15 cellular contexts compared by ENCODE assay signal in the genomic region with DNA sequence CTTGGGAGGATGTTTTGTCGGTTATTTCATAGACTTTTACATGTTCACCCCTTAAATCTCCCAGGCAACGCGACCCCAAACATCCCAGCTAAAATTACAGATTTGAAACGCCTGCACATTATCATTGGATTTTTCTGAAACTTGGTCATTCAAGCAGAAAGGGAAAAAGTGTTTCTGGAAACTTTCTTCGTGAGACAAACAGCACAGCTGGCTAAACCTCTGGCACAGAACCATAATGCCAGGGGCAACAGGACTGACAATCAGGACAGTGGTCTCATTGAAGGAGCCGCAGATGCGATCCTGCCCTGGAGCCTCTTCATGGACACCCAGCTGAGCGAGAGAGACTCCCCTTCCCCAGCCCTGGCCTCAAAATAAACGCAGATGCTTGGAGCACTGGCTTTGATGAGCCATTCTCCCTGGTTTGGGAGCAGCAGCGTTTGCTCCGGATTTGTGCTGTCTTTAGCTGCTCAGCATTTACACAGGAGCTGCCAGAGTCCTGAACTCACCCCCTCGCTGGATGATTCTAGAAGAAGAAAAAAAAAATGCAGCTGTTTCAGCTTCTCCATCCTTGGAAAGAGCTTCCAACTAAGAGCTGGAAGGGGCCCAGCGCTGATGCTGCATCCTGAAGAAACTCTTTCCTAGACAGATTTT. TPM values are rescaled to one million over a fixed set of nuclear protein-coding genes. Genes with fewer than 3 reads are reported as not detected.
DNase-seq lines count a peak whose midpoint lies in the region; ATAC-seq and TF ChIP-seq lines count a peak whose summit lies in the region.
"Had no signal": no experiment of that assay in that cellular context is flagged by ENCODE, and none has a peak within 500 bp of the region (broad histone marks: within the 10 kb centered on the region; RNA-seq: fewer than 3 reads in every experiment).

No MANE protein-coding gene starts in this region.

- TF ChIP-seq POLR2A in ovary (IDR thresholded peaks at IDR 0.05) (no peak), uterus (IDR thresholded peaks at IDR 0.05) (no peak)

- H3K27ac ChIP-seq in heart right ventricle (peak overlapping the region in 6 of 10 donors; percentile 25 to 79 (median 68)), ovary (peak overlapping the region; percentile 72 to 78), uterus (peak overlapping the region; percentile 85 to 86)

- ATAC-seq in Right ventricle myocardium inferior (peak; percentile 84), heart right ventricle (peak in 7 of 8 donors; percentile 78 to 91 (median 87))
- ATAC-seq: activated CD8-positive, alpha-beta T cell treated with anti-CD3 and anti-CD28 coated beads, Interleukin-2, amount 10 ng/mL, durations not matched to agents 7 days and 5 days; K562; left lobe of liver; stimulated activated memory B cell treated with anti-CD40 and anti-IgM and Interleukin-4, amounts not matched to agents 10 μg/mL and 1 μg/mL and 100 μg/mL, for 72 hours had no signal

- intact Hi-C loops in Right ventricle myocardium inferior (cut with DNase I), result no loop called here
- intact Hi-C loops in cardiac septum (cut with DNase I), result no loop called here
- intact Hi-C loops in heart right ventricle (cut with DNase I), result no loop called here
- intact Hi-C loops in ovary (cut with DNase I), result no loop called here
- intact Hi-C loops in uterus (cut with DNase I; ENCODE audit: low total_unique reads), result no loop called here

- H3K4me3 ChIP-seq in heart right ventricle (no peak overlapping the region), ovary (no peak overlapping the region), uterus (no peak overlapping the region)
- H3K4me3 ChIP-seq: K562 had no signal

- CTCF ChIA-PET in HEK293T (lab: Yijun Ruan, JAX), result interaction anchor here (0.6 to 0.7 kb wide), 3 partner anchors 15 to 663 kb away, joined by 3 to 8 read pairs (median 4); no protein-coding TSS in a partner anchor

- DNase-seq in Right ventricle myocardium inferior (ENCODE audit: missing footprints) (peak; percentile 72), cardiac septum (ENCODE audit: low spot score) (no peak), heart right ventricle (peak; percentile 38 to 73), ovary (peak; percentile 81 to 89 (median 84)), uterus (peak; percentile 86 to 87), T-helper 1 cell (no peak), ureter (ENCODE audit: low spot score) (no peak), HEK293T (ENCODE audit: extremely low spot score) (no peak)
- DNase-seq: activated CD8-positive, alpha-beta T cell treated with anti-CD3 and anti-CD28 coated beads, Interleukin-2, amount 10 ng/mL, durations not matched to agents 7 days and 5 days; activated naive CD8-positive, alpha-beta T cell treated with anti-CD3 and anti-CD28 coated beads for 36 hours; DMS79; NCI-H510A had no signal

- POLR2A ChIA-PET in HEK293T (lab: Yijun Ruan, JAX), result no interaction called here

- H3K4me1 ChIP-seq in heart right ventricle, result peaks cover 0 to 45% (median 2%) of the 10 kb centered on the region in 9 donors
- peaks cover 16% of the 10 kb centered on the region for H3K4me1 ChIP-seq in ovary (ENCODE audit: insufficient read depth)
- H3K4me1 ChIP-seq in uterus, result peaks cover 3 to 4% of the 10 kb centered on the region in 2 donors

- H3K9me3 ChIP-seq in heart right ventricle (no peaks in the 10 kb centered on the region), ovary (no peaks in the 10 kb centered on the region), uterus (no peaks in the 10 kb centered on the region)

- H3K27me3 ChIP-seq in heart right ventricle (no peaks in the 10 kb centered on the region), ovary (no peaks in the 10 kb centered on the region), uterus (no peaks in the 10 kb centered on the region)

- 48 to 54% methylated on average over 13 of the region's 13 CpGs for WGBS in heart right ventricle, 2 donors
- 6 to 16% (median 8%) methylated on average over 13 of the region's 13 CpGs for WGBS in ovary, 3 donors

- H3K36me3 ChIP-seq in heart right ventricle (no peaks in the 10 kb centered on the region), ovary (no peaks in the 10 kb centered on the region), uterus (no peaks in the 10 kb centered on the region)

- no peak for TF ChIP-seq EP300 in ovary (IDR thresholded peaks at IDR 0.05)

- TF ChIP-seq CTCF in heart right ventricle (IDR thresholded peaks at IDR 0.05) (no peak), ovary (IDR thresholded peaks at IDR 0.05) (no peak), uterus (IDR thresholded peaks at IDR 0.05) (no peak)

TF ChIP-seq in HEK293T, 16 proteins besides CTCF, POLR2A, EP300 and RAD21:
- TF ChIP-seq FOXK2 (IDR thresholded peaks at IDR 0.05), result no peak
- TF ChIP-seq ELF4 (IDR thresholded peaks at IDR 0.05), result no peak
- TF ChIP-seq FOXM1 (IDR thresholded peaks at IDR 0.05; ENCODE audit: borderline replicate concordance), result no peak
- TF ChIP-seq BHLHE40 (IDR thresholded peaks at IDR 0.05; ENCODE audit: borderline replicate concordance), result no peak
- TF ChIP-seq SUZ12 (IDR thresholded peaks at IDR 0.05), result no peak
- TF ChIP-seq LEF1 (IDR thresholded peaks at IDR 0.05; ENCODE audit: borderline replicate concordance), result no peak
- TF ChIP-seq, protein P1, sequence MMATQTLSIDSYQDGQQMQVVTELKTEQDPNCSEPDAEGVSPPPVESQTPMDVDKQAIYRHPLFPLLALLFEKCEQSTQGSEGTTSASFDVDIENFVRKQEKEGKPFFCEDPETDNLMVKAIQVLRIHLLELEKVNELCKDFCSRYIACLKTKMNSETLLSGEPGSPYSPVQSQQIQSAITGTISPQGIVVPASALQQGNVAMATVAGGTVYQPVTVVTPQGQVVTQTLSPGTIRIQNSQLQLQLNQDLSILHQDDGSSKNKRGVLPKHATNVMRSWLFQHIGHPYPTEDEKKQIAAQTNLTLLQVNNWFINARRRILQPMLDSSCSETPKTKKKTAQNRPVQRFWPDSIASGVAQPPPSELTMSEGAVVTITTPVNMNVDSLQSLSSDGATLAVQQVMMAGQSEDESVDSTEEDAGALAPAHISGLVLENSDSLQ (IDR thresholded peaks at IDR 0.05), result no peak
- TF ChIP-seq L3MBTL2 (conservative IDR thresholded peaks at IDR 0.05), result no peak
- no peak for TF ChIP-seq ARNT (IDR thresholded peaks at IDR 0.05)
- TF ChIP-seq ZNF384 (IDR thresholded peaks at IDR 0.05), result no peak
- TF ChIP-seq HDGF (IDR thresholded peaks at IDR 0.05; ENCODE audit: borderline replicate concordance), result no peak
- no peak for TF ChIP-seq CTBP1 (IDR thresholded peaks at IDR 0.05; ENCODE audit: borderline replicate concordance)
- TF ChIP-seq NFRKB (IDR thresholded peaks at IDR 0.05), result no peak
- no peak for TF ChIP-seq SP1 (IDR thresholded peaks at IDR 0.05)
- TF ChIP-seq TARDBP (IDR thresholded peaks at IDR 0.05), result no peak
TF ChIP-seq in HEK293T: peak in this region for 0.

RNA-seq across cellular contexts. Expression of a gene that starts 30.0 kb away (rescaled TPM):
- total RNA-seq in Right ventricle myocardium inferior (5.7 TPM), cardiac septum (3.9 TPM), heart right ventricle (1 to 10 TPM; 2.9 to 5.0 (median 4.5) TPM), ovary (10 to 100 TPM in 6 of 7 donors, 1 to 10 TPM in 1; 9.8 to 53.7 (median 25.3) TPM), uterus (10 to 100 TPM; 28.4 to 86.6 (median 48.6) TPM), ureter (17.9 TPM)
- polyA plus RNA-seq in heart right ventricle (1 to 10 TPM; 3.0 to 3.6 TPM), ovary (10 to 100 TPM; 18.7 to 19.5 TPM)
- polyA plus RNA-seq: K562 had no signal

Comparison
In these comparisons a context has a peak if more than half of its experiments do, and no peak if none do; other contexts are left out.
1. DNase-seq: peak in Right ventricle myocardium inferior (single experiment), heart right ventricle (2 of 2), ovary (5 of 5) and uterus (2 of 2); none in cardiac septum (single experiment), T-helper 1 cell (0 of 5), ureter (single experiment) and HEK293T (single experiment).
2. Peak in every context shown above with its lines, with median percentiles within 50 percentile points of each other: H3K27ac ChIP-seq.